Comparison of ENCODE assay signal across 15 cellular contexts in genomic region chr6:111230351-111231077, GRCh38.
A peak's percentile ranks its signal among the peaks of the same experiment; 100 is the strongest.
DNase-seq lines count a peak whose midpoint lies in the region; ATAC-seq and TF ChIP-seq lines count a peak whose summit lies in the region.
"Had no signal": no experiment of that assay in that cellular context is flagged by ENCODE, and none has a peak within 500 bp of the region (broad histone marks: within the 10 kb centered on the region; RNA-seq: fewer than 3 reads in every experiment).

No MANE protein-coding gene starts in this region.

- no peaks in the 10 kb centered on the region for H3K27me3 ChIP-seq in upper lobe of right lung
- H3K27me3 ChIP-seq: stomach had no signal

- no peak overlapping the region for H3K27ac ChIP-seq in upper lobe of right lung

- no peaks in the 10 kb centered on the region for H3K9me3 ChIP-seq in upper lobe of right lung
- H3K9me3 ChIP-seq: stomach had no signal

- no peaks in the 10 kb centered on the region for H3K36me3 ChIP-seq in upper lobe of right lung
- H3K36me3 ChIP-seq: stomach had no signal

- H3K4me1 ChIP-seq in upper lobe of right lung: peaks cover 8% of the 10 kb centered on the region

- no peak for TF ChIP-seq CTCF in upper lobe of right lung (IDR thresholded peaks at IDR 0.05)

- DNase-seq in SIG-M5 treated with dmso at 0.1 percent for 504 hours (lab: John Stamatoyannopoulos, UW; ENCODE audit: unreplicated experiment) (peak; percentile 74), SIG-M5 (lab: John Stamatoyannopoulos, UW) (no peak), amniotic epithelial cell (ENCODE audit: low read depth) (peak; percentile 90), left cardiac atrium (no peak), upper lobe of right lung (no peak), putamen (ENCODE audit: low spot score) (no peak)
- DNase-seq: 8988T, GOT3, natural killer cell, NCI-H1092, NCI-H82, stomach, T-helper 9 cell had no signal

- intact Hi-C loops in left cardiac atrium (cut with DNase I): no loop called here
- intact Hi-C loops in upper lobe of right lung (cut with DNase I): no loop called here

- ATAC-seq in left cardiac atrium: peak; percentile 71 to 79
- peak; percentile 43 for ATAC-seq in upper lobe of right lung
- ATAC-seq in HG02610 (IDR thresholded peaks at IDR 0.05; ENCODE audit: unreplicated experiment): no peak
- ATAC-seq in HG02759 (IDR thresholded peaks at IDR 0.05; ENCODE audit: unreplicated experiment): no peak
- ATAC-seq: natural killer cell had no signal

- no peak overlapping the region for H3K4me3 ChIP-seq in upper lobe of right lung
- H3K4me3 ChIP-seq: stomach had no signal

Comparison
In these comparisons a context has a peak if more than half of its experiments do, and no peak if none do; other contexts are left out.
1. DNase-seq: peak in SIG-M5 treated with dmso at 0.1 percent for 504 hours (single experiment) and amniotic epithelial cell (single experiment); none in SIG-M5 (single experiment), left cardiac atrium (single experiment), upper lobe of right lung (single experiment) and putamen (single experiment).
2. ATAC-seq: peak in left cardiac atrium (2 of 2) and upper lobe of right lung (single experiment); none in HG02610 (single experiment) and HG02759 (single experiment).